In the genomic region with DNA sequence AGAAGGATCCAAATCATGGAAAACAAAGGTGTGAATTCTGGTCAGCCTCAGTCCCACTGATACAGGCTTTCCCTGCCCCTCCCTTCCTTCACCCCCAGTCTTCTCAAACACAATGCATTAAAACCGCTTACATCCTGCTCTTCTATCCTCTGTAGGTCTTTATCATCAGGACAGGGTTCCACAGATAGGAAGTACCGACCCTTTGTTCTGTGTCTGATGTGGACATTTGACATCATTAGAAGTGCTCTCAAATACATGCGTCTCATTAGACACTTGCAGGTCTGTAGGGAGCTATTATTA, we compare ENCODE assay signal across 36 cellular contexts. TPM values are rescaled to one million over a fixed set of nuclear protein-coding genes. Genes with fewer than 3 reads are reported as not detected.
"Had no signal": no experiment of that assay in that cellular context is flagged by ENCODE, and none has a peak within 500 bp of the region (broad histone marks: within the 10 kb centered on the region; RNA-seq: fewer than 3 reads in every experiment).

No MANE protein-coding gene starts in this region.

- DNase-seq: activated CD4-positive, alpha-beta memory T cell treated with anti-CD3 and anti-CD28 coated beads, Interleukin-2, amount 10 ng/mL, durations not matched to agents 7 days and 5 days; activated CD4-positive, alpha-beta T cell treated with anti-CD3 and anti-CD28 coated beads for 1 hour; activated CD4-positive, alpha-beta T cell treated with anti-CD3 and anti-CD28 coated beads for 48 hours; activated CD4-positive, CD25-positive, alpha-beta regulatory T cell; activated CD8-positive, alpha-beta memory T cell treated with anti-CD3 and anti-CD28 coated beads for 24 hours; activated CD8-positive, alpha-beta memory T cell treated with anti-CD3 and anti-CD28 coated beads, Interleukin-2, amount 10 ng/mL, durations not matched to agents 7 days and 5 days; activated CD8-positive, alpha-beta memory T cell treated with anti-CD3 and anti-CD28 coated beads, Interleukin-2, amount 50 U/mL, for 48 hours; activated effector memory CD4-positive, alpha-beta T cell treated with anti-CD3 and anti-CD28 coated beads, Interleukin-2, amount 50 U/mL, for 16 hours; activated naive CD4-positive, alpha-beta T cell; activated naive CD4-positive, alpha-beta T cell treated with anti-CD3 and anti-CD28 coated beads, Interleukin-2, amount 50 U/mL, for 16 hours; activated naive CD8-positive, alpha-beta T cell treated with anti-CD3 and anti-CD28 coated beads for 36 hours; activated T-cell treated with anti-CD3 and anti-CD28 coated beads, Interleukin-2, amount 50 U/mL, for 72 hours; amniotic stem cell; aorta; brain microvascular endothelial cell; MM.1S; MV-4-11; NCI-H1092; NCI-H1436 treated with DMSO at 0.1 percent for 48 hours; NCI-H1694 treated with DMSO at 0.1 percent for 48 hours; NCI-H2029; NCI-H345; NCI-H524 treated with DMSO at 0.1 percent for 48 hours; SHP77; SJCRH30; WERI-Rb-1 had no signal

- H3K27ac Mint-ChIP-seq: activated CD4-positive, alpha-beta memory T cell treated with anti-CD3 and anti-CD28 coated beads, Interleukin-2, amount 10 ng/mL, durations not matched to agents 7 days and 5 days; activated CD8-positive, alpha-beta memory T cell treated with anti-CD3 and anti-CD28 coated beads, Interleukin-2, amount 10 ng/mL, durations not matched to agents 7 days and 5 days; activated naive CD8-positive, alpha-beta T cell treated with anti-CD3 and anti-CD28 coated beads for 36 hours; activated T-cell treated with anti-CD3 and anti-CD28 coated beads, Interleukin-2, amount 50 U/mL, for 72 hours; activated T-helper 17 cell treated with anti-CD3 and anti-CD28 coated beads, Interleukin-2, amount 50 U/mL, for 72 hours; T-helper 1 cell treated with Interleukin-12 subunit alpha and Interleukin-12 subunit beta and Interleukin-4 antibody, amounts not matched to agents 30 μg/mL and 1 μg/mL, for 36 hours; T-helper 2 cell treated with Interferon-gamma antibody and Interleukin-4, amounts not matched to agents 5 μg/mL and 100 μg/mL, for 36 hours had no signal

- H3K27ac ChIP-seq: brain microvascular endothelial cell, KMS-11, SJCRH30, SK-N-MC, WERI-Rb-1 had no signal

- H3K9me3 Mint-ChIP-seq: activated CD4-positive, alpha-beta memory T cell treated with anti-CD3 and anti-CD28 coated beads, Interleukin-2, amount 10 ng/mL, durations not matched to agents 7 days and 5 days; activated naive CD8-positive, alpha-beta T cell treated with anti-CD3 and anti-CD28 coated beads for 36 hours; activated T-cell treated with anti-CD3 and anti-CD28 coated beads, Interleukin-2, amount 50 U/mL, for 72 hours; activated T-helper 17 cell treated with anti-CD3 and anti-CD28 coated beads, Interleukin-2, amount 50 U/mL, for 72 hours; T-helper 1 cell treated with Interleukin-12 subunit alpha and Interleukin-12 subunit beta and Interleukin-4 antibody, amounts not matched to agents 30 μg/mL and 1 μg/mL, for 36 hours; T-helper 2 cell treated with Interferon-gamma antibody and Interleukin-4, amounts not matched to agents 5 μg/mL and 100 μg/mL, for 36 hours had no signal

- ATAC-seq: activated CD8-positive, alpha-beta memory T cell treated with anti-CD3 and anti-CD28 coated beads, Interleukin-2, amount 10 ng/mL, durations not matched to agents 7 days and 5 days; activated T-cell treated with anti-CD3 and anti-CD28 coated beads, Interleukin-2, amount 50 U/mL, for 72 hours; Panc1 had no signal

- H3K36me3 ChIP-seq: brain microvascular endothelial cell, SJCRH30, WERI-Rb-1 had no signal

- H3K4me3 Mint-ChIP-seq: activated CD4-positive, alpha-beta memory T cell treated with anti-CD3 and anti-CD28 coated beads, Interleukin-2, amount 10 ng/mL, durations not matched to agents 7 days and 5 days; activated CD8-positive, alpha-beta memory T cell treated with anti-CD3 and anti-CD28 coated beads, Interleukin-2, amount 10 ng/mL, durations not matched to agents 7 days and 5 days; activated naive CD8-positive, alpha-beta T cell treated with anti-CD3 and anti-CD28 coated beads for 36 hours; activated T-cell treated with anti-CD3 and anti-CD28 coated beads, Interleukin-2, amount 50 U/mL, for 72 hours; activated T-helper 17 cell treated with anti-CD3 and anti-CD28 coated beads, Interleukin-2, amount 50 U/mL, for 72 hours; T-helper 1 cell treated with Interleukin-12 subunit alpha and Interleukin-12 subunit beta and Interleukin-4 antibody, amounts not matched to agents 30 μg/mL and 1 μg/mL, for 36 hours; T-helper 2 cell treated with Interferon-gamma antibody and Interleukin-4, amounts not matched to agents 5 μg/mL and 100 μg/mL, for 36 hours had no signal

- H3K36me3 Mint-ChIP-seq: activated CD8-positive, alpha-beta memory T cell treated with anti-CD3 and anti-CD28 coated beads, Interleukin-2, amount 10 ng/mL, durations not matched to agents 7 days and 5 days; activated naive CD8-positive, alpha-beta T cell treated with anti-CD3 and anti-CD28 coated beads for 36 hours had no signal

- FAIRE-seq: TTC549 had no signal

- H3K4me1 ChIP-seq: SJCRH30 had no signal

- H3K9me3 ChIP-seq: SJCRH30 had no signal

- H3K27me3 ChIP-seq: brain microvascular endothelial cell, SJCRH30 had no signal

- H3K27me3 Mint-ChIP-seq: activated CD4-positive, alpha-beta memory T cell treated with anti-CD3 and anti-CD28 coated beads, Interleukin-2, amount 10 ng/mL, durations not matched to agents 7 days and 5 days; activated naive CD8-positive, alpha-beta T cell treated with anti-CD3 and anti-CD28 coated beads for 36 hours had no signal

- H3K4me1 Mint-ChIP-seq: activated CD4-positive, alpha-beta memory T cell treated with anti-CD3 and anti-CD28 coated beads, Interleukin-2, amount 10 ng/mL, durations not matched to agents 7 days and 5 days; activated naive CD8-positive, alpha-beta T cell treated with anti-CD3 and anti-CD28 coated beads for 36 hours; activated T-helper 17 cell treated with anti-CD3 and anti-CD28 coated beads, Interleukin-2, amount 50 U/mL, for 72 hours had no signal

- H3K4me3 ChIP-seq: SJCRH30, SK-N-MC had no signal

RNA-seq across cellular contexts. Expression of gene EDDM3B, which starts 0.3 kb away (rescaled TPM):
- total RNA-seq: activated CD4-positive, alpha-beta memory T cell treated with anti-CD3 and anti-CD28 coated beads, Interleukin-2, amount 10 ng/mL, durations not matched to agents 7 days and 5 days; activated CD8-positive, alpha-beta memory T cell treated with anti-CD3 and anti-CD28 coated beads, Interleukin-2, amount 10 ng/mL, durations not matched to agents 7 days and 5 days; activated naive CD8-positive, alpha-beta T cell treated with anti-CD3 and anti-CD28 coated beads for 36 hours; activated T-cell treated with anti-CD3 and anti-CD28 coated beads, Interleukin-2, amount 50 U/mL, for 72 hours; activated T-helper 17 cell treated with anti-CD3 and anti-CD28 coated beads, Interleukin-2, amount 50 U/mL, for 72 hours; aorta; LHCN-M2; NCI-H460; RPMI7951; SJCRH30 had no signal
- polyA plus RNA-seq: aorta had no signal

RNA-seq across cellular contexts. Expression of gene RNASE6, which starts 12.5 kb away (rescaled TPM):
- total RNA-seq: activated T-cell treated with anti-CD3 and anti-CD28 coated beads, Interleukin-2, amount 50 U/mL, for 72 hours; LHCN-M2; RPMI7951; SJCRH30 had no signal

RNA-seq across cellular contexts. Expression of gene EDDM3A, which starts 22.9 kb away (rescaled TPM):
- total RNA-seq: activated CD4-positive, alpha-beta memory T cell treated with anti-CD3 and anti-CD28 coated beads, Interleukin-2, amount 10 ng/mL, durations not matched to agents 7 days and 5 days; activated CD8-positive, alpha-beta memory T cell treated with anti-CD3 and anti-CD28 coated beads, Interleukin-2, amount 10 ng/mL, durations not matched to agents 7 days and 5 days; activated naive CD8-positive, alpha-beta T cell treated with anti-CD3 and anti-CD28 coated beads for 36 hours; activated T-cell treated with anti-CD3 and anti-CD28 coated beads, Interleukin-2, amount 50 U/mL, for 72 hours; activated T-helper 17 cell treated with anti-CD3 and anti-CD28 coated beads, Interleukin-2, amount 50 U/mL, for 72 hours; aorta; LHCN-M2; NCI-H460; RPMI7951; SJCRH30 had no signal
- polyA plus RNA-seq: aorta had no signal

RNA-seq across cellular contexts. Expression of gene RNASE1, which starts 34.1 kb away (rescaled TPM):
- total RNA-seq: activated CD4-positive, alpha-beta memory T cell treated with anti-CD3 and anti-CD28 coated beads, Interleukin-2, amount 10 ng/mL, durations not matched to agents 7 days and 5 days; activated CD8-positive, alpha-beta memory T cell treated with anti-CD3 and anti-CD28 coated beads, Interleukin-2, amount 10 ng/mL, durations not matched to agents 7 days and 5 days; activated naive CD8-positive, alpha-beta T cell treated with anti-CD3 and anti-CD28 coated beads for 36 hours; activated T-cell treated with anti-CD3 and anti-CD28 coated beads, Interleukin-2, amount 50 U/mL, for 72 hours; LHCN-M2; NCI-H460; SJCRH30 had no signal
